Comparison of ENCODE assay signal across 36 cellular contexts in the genomic region with DNA sequence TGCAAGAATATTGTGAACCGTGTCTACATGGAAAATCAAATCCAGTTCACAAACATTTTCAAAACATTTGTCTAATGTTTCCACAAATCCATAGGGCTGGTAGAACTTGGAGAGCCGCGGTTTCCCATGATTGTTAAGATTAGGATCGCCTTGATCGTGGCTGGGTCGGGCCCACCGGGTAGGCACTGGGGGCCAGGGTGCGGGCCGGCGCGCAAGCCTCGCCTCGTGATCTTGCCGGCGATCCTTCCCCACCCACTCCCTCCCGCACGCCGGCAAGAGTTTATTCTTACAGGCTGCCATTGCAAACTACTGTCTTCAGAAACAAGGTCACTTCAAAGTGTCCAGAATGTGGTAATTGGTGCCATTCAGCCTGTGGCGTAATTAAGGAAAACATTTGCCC.
"Had no signal": no experiment of that assay in that cellular context is flagged by ENCODE, and none has a peak within 500 bp of the region (broad histone marks: within the 10 kb centered on the region; RNA-seq: fewer than 3 reads in every experiment).

No MANE protein-coding gene starts in this region.

- H3K36me3 ChIP-seq: brain microvascular endothelial cell, Peyer's patch, WERI-Rb-1 had no signal

- H3K4me2 ChIP-seq: KMS-11 had no signal

- DNase-seq: activated CD4-positive, alpha-beta T cell treated with anti-CD3 and anti-CD28 coated beads, Interleukin-2, amount 10 ng/mL, durations not matched to agents 24 days and 14 days; activated CD4-positive, alpha-beta T cell treated with anti-CD3 and anti-CD28 coated beads, Interleukin-2, amount 50 U/mL, for 4 hours; activated CD8-positive, alpha-beta memory T cell treated with anti-CD3 and anti-CD28 coated beads, Interleukin-2, amount 50 U/mL, for 4 hours; activated CD8-positive, alpha-beta T cell treated with anti-CD3 and anti-CD28 coated beads, Interleukin-2, amount 10 ng/mL, durations not matched to agents 7 days and 5 days; activated effector memory CD4-positive, alpha-beta T cell treated with Interleukin-2 at 50 U/mL for 16 hours; activated naive CD4-positive, alpha-beta T cell; activated naive CD4-positive, alpha-beta T cell treated with anti-CD3 and anti-CD28 coated beads, Interleukin-2, amount 50 U/mL, for 16 hours; activated naive CD8-positive, alpha-beta T cell treated with anti-CD3 and anti-CD28 coated beads for 36 hours; activated T-cell treated with anti-CD3 and anti-CD28 coated beads, Interleukin-2, amount 50 U/mL, for 48 hours; amniotic stem cell; aorta; brain microvascular endothelial cell; central memory CD4-positive, alpha-beta T cell; NCI-H1092 treated with DMSO at 0.1 percent for 48 hours; NCI-H1417; NCI-H146; NCI-H187; NCI-H2029 treated with DMSO at 0.1 percent for 48 hours; NCI-H2107; NCI-H2171; NCI-H226; NCI-H446 treated with DMSO at 0.1 percent for 48 hours; NCI-H524; NCI-H69; NK-92 treated with Interleukin-12 subunit alpha and Interleukin-12 subunit beta, amount 100 ng/mL, for 24 hours; PC-3; Peyer's patch; RPMI8226; SHP77 treated with DMSO at 0.1 percent for 48 hours; SW 1271; T-helper 1 cell; T-helper 2 cell; T-helper 9 cell; WERI-Rb-1 had no signal

- ATAC-seq: activated CD8-positive, alpha-beta T cell treated with anti-CD3 and anti-CD28 coated beads, Interleukin-2, amount 10 ng/mL, durations not matched to agents 7 days and 5 days; PC-3 had no signal

- H3K4me3 ChIP-seq: Peyer's patch had no signal

- H3K9ac ChIP-seq: KMS-11 had no signal

- H3K27ac ChIP-seq: brain microvascular endothelial cell, KMS-11, Peyer's patch, WERI-Rb-1 had no signal

- FAIRE-seq: colon had no signal

- H3K27me3 ChIP-seq: brain microvascular endothelial cell, Peyer's patch had no signal

- H3K9me3 ChIP-seq: Peyer's patch had no signal
